In genomic region chr1:11731719-11732283, GRCh38 we compare ENCODE assay signal across 9 cellular contexts. TPM values are rescaled to one million over a fixed set of nuclear protein-coding genes. Genes with fewer than 3 reads are reported as not detected.
DNase-seq lines count a peak whose midpoint lies in the region; ATAC-seq and TF ChIP-seq lines count a peak whose summit lies in the region.
"Had no signal": no experiment of that assay in that cellular context is flagged by ENCODE, and none has a peak within 500 bp of the region (broad histone marks: within the 10 kb centered on the region; RNA-seq: fewer than 3 reads in every experiment).

No MANE protein-coding gene starts in this region.

- peak overlapping the region; percentile 33 for H3K4me3 ChIP-seq in HUES64 (ENCODE audit: low read length)
- H3K4me3 ChIP-seq in heart left ventricle = peak overlapping the region in 10 of 12 donors; percentile 17 to 57 (median 42)
- peak overlapping the region; percentile 52 for H3K4me3 ChIP-seq in osteoblast (ENCODE audit: insufficient read depth, low read length)

- POLR2A ChIA-PET in activated naive CD8-positive, alpha-beta T cell treated with anti-CD3 and anti-CD28 coated beads, Interleukin-2, amount 10 ng/mL, durations not matched to agents 7 days and 5 days (lab: Charles Lee) = interaction anchor here (0.7 to 2.5 kb wide), 7 partner anchors 8 to 177 kb away, joined by 3 to 22 read pairs (median 12); partner anchors contain the start of genes FBXO2, FBXO44 and FBXO6

- H3K4me1 ChIP-seq in HUES64 (ENCODE audit: insufficient read depth, low read length) (peaks cover 23% of the 10 kb centered on the region), heart left ventricle (peaks cover 1 to 64% (median 29%) of the 10 kb centered on the region in 12 donors), osteoblast (ENCODE audit: insufficient read depth, low read length) (peaks cover 9% of the 10 kb centered on the region)

- no peaks in the 10 kb centered on the region for H3K79me2 ChIP-seq in osteoblast (ENCODE audit: insufficient read depth, low read length)

- H3K27ac ChIP-seq in HUES64 (ENCODE audit: low read depth, low read length) (no peak overlapping the region), heart left ventricle (peak overlapping the region; percentile 21 to 93 (median 68)), osteoblast (ENCODE audit: low read depth, low read length) (no peak overlapping the region)

- peak overlapping the region; percentile 99 for H3K27ac Mint-ChIP-seq in activated naive CD8-positive, alpha-beta T cell treated with anti-CD3 and anti-CD28 coated beads, Interleukin-2, amount 10 ng/mL, durations not matched to agents 7 days and 5 days

- H3K36me3 ChIP-seq in HUES64 (ENCODE audit: insufficient read depth, low read length) (no peaks in the 10 kb centered on the region), heart left ventricle (no peaks in the 10 kb centered on the region), osteoblast (ENCODE audit: insufficient read depth, low read length) (no peaks in the 10 kb centered on the region)

- H3K27me3 ChIP-seq in HUES64 (ENCODE audit: insufficient read depth, low read length) (no peaks in the 10 kb centered on the region), heart left ventricle (no peaks in the 10 kb centered on the region), osteoblast (ENCODE audit: insufficient read depth, low read length) (no peaks in the 10 kb centered on the region)

- no peak overlapping the region for H3K9ac ChIP-seq in HUES64 (ENCODE audit: low read depth, low read length)

- intact Hi-C loops in heart left ventricle (cut with DNase I) = loop anchor here in 3 of 10 donors (10.0 kb wide), 2 partner anchors 53 to 73 kb away; partner anchors contain the start of genes CLCN6 (in 2 of the 3) and MTHFR (in 2 of the 3)

- no peaks in the 10 kb centered on the region for H3K9me3 ChIP-seq in HUES64 (ENCODE audit: insufficient read depth, low read depth, low read length)
- no peaks in the 10 kb centered on the region for H3K9me3 ChIP-seq in heart left ventricle
- no peaks in the 10 kb centered on the region for H3K9me3 ChIP-seq in osteoblast (ENCODE audit: low read depth, low read length)

- H4K20me1 ChIP-seq in osteoblast (ENCODE audit: insufficient read depth, low read length) = no peaks in the 10 kb centered on the region

- H2AFZ ChIP-seq in osteoblast (ENCODE audit: low read length) = peak overlapping the region; percentile 92

- H3K36me3 Mint-ChIP-seq in activated naive CD8-positive, alpha-beta T cell treated with anti-CD3 and anti-CD28 coated beads, Interleukin-2, amount 10 ng/mL, durations not matched to agents 7 days and 5 days = peaks cover 3% of the 10 kb centered on the region

- TF ChIP-seq CTCF in heart left ventricle (IDR thresholded peaks at IDR 0.05) (no peak), osteoblast (IDR thresholded peaks at IDR 0.05; ENCODE audit: extremely low read depth, low read depth, low read length) (no peak)

- H3K4me3 Mint-ChIP-seq in activated naive CD8-positive, alpha-beta T cell treated with anti-CD3 and anti-CD28 coated beads, Interleukin-2, amount 10 ng/mL, durations not matched to agents 7 days and 5 days = peak overlapping the region; percentile 95

- peak overlapping the region; percentile 73 for H3K4me2 ChIP-seq in osteoblast (ENCODE audit: insufficient read depth, low read length)

- no peaks in the 10 kb centered on the region for H3K27me3 Mint-ChIP-seq in activated naive CD8-positive, alpha-beta T cell treated with anti-CD3 and anti-CD28 coated beads, Interleukin-2, amount 10 ng/mL, durations not matched to agents 7 days and 5 days

- peaks cover 43% of the 10 kb centered on the region for H3K4me1 Mint-ChIP-seq in activated naive CD8-positive, alpha-beta T cell treated with anti-CD3 and anti-CD28 coated beads, Interleukin-2, amount 10 ng/mL, durations not matched to agents 7 days and 5 days

- DNase-seq in AG08396 (ENCODE audit: low spot score) (peak; percentile 87), heart left ventricle (peak; percentile 73 to 87 (median 86)), osteoblast (ENCODE audit: insufficient read length, low spot score, missing footprints) (peak; percentile 88)
- DNase-seq in activated naive CD8-positive, alpha-beta T cell treated with anti-CD3 and anti-CD28 coated beads, Interleukin-2, amount 10 ng/mL, durations not matched to agents 7 days and 5 days = peak; percentile 52

- ATAC-seq in activated naive CD8-positive, alpha-beta T cell treated with anti-CD3 and anti-CD28 coated beads, Interleukin-2, amount 10 ng/mL, durations not matched to agents 7 days and 5 days (ENCODE audit: low read depth) = peak; percentile 33
- ATAC-seq in heart left ventricle (peak; percentile 23 to 73 (median 67)), HG03097 (IDR thresholded peaks at IDR 0.05; ENCODE audit: low FRiP score, unreplicated experiment) (no peak), HG03432 (IDR thresholded peaks at IDR 0.05; ENCODE audit: unreplicated experiment) (no peak), GM21528 (IDR thresholded peaks at IDR 0.05; ENCODE audit: low FRiP score, unreplicated experiment) (no peak)

- no peaks in the 10 kb centered on the region for H3K9me3 Mint-ChIP-seq in activated naive CD8-positive, alpha-beta T cell treated with anti-CD3 and anti-CD28 coated beads, Interleukin-2, amount 10 ng/mL, durations not matched to agents 7 days and 5 days

- 30% methylated on average over 16 of the region's 17 CpGs for WGBS in HUES64
- WGBS in heart left ventricle, 4 donors = 18 to 39% (median 26%) methylated on average over 16 to 17 of the region's 17 CpGs

- TF ChIP-seq POLR2A in heart left ventricle (IDR thresholded peaks at IDR 0.05) = no peak

RNA-seq across cellular contexts. Expression of gene AGTRAP, which starts 4.1 kb away (rescaled TPM):
- 43.9 TPM for polyA plus RNA-seq in HUES64 (2013, experiment 1 of 2)
- 50.5 TPM for polyA plus RNA-seq in HUES64 (2013, experiment 2 of 2)
- total RNA-seq in activated naive CD8-positive, alpha-beta T cell treated with anti-CD3 and anti-CD28 coated beads, Interleukin-2, amount 10 ng/mL, durations not matched to agents 7 days and 5 days = 10 to 100 TPM; 53.8 to 56.4 TPM
- 10 to 100 TPM; 11.8 to 36.7 (median 24.5) TPM for total RNA-seq in heart left ventricle
- 100 to 1,000 TPM in 1 of 2 donors, 10 to 100 TPM in 1; 18.2 to 134 TPM for polyA plus RNA-seq in heart left ventricle
- total RNA-seq in osteoblast = 47.7 and 56.5 TPM in 2 replicates

RNA-seq across cellular contexts. Expression of gene C1orf167, which starts 30.2 kb away (rescaled TPM):
- 0.85 TPM for polyA plus RNA-seq in HUES64 (2013, experiment 1 of 2)
- polyA plus RNA-seq in HUES64 (2013, experiment 2 of 2) = 0.76 TPM
- not detected for total RNA-seq in activated naive CD8-positive, alpha-beta T cell treated with anti-CD3 and anti-CD28 coated beads, Interleukin-2, amount 10 ng/mL, durations not matched to agents 7 days and 5 days
- 1 to 10 TPM; 1.5 to 7.6 (median 3.1) TPM for total RNA-seq in heart left ventricle
- polyA plus RNA-seq in heart left ventricle = 1 to 10 TPM; 4.1 to 4.9 TPM
- total RNA-seq in osteoblast = under 0.01 TPM in 1 of 2 replicates, not detected in the other
- total RNA-seq: glomerular endothelial cell had no signal

RNA-seq across cellular contexts. Expression of gene DRAXIN, which starts 40.3 kb away (rescaled TPM):
- 20.7 TPM for polyA plus RNA-seq in HUES64 (2013, experiment 1 of 2)
- polyA plus RNA-seq in HUES64 (2013, experiment 2 of 2) = 19.1 TPM
- total RNA-seq in activated naive CD8-positive, alpha-beta T cell treated with anti-CD3 and anti-CD28 coated beads, Interleukin-2, amount 10 ng/mL, durations not matched to agents 7 days and 5 days = 1 to 10 TPM; 3.5 to 4.1 TPM
- under 1 TPM in 5 of 9 donors, not detected in 4; 0.09 to 0.29 (median 0.12) TPM for total RNA-seq in heart left ventricle
- under 1 TPM; 0.03 to 0.04 TPM for polyA plus RNA-seq in heart left ventricle
- total RNA-seq in osteoblast = under 0.01 TPM in 2 replicates

RNA-seq across cellular contexts. Expression of gene MAD2L2, which starts 50.9 kb away (rescaled TPM):
- polyA plus RNA-seq in HUES64 (2013, experiment 1 of 2) = 213 TPM
- 198 TPM for polyA plus RNA-seq in HUES64 (2013, experiment 2 of 2)
- total RNA-seq in activated naive CD8-positive, alpha-beta T cell treated with anti-CD3 and anti-CD28 coated beads, Interleukin-2, amount 10 ng/mL, durations not matched to agents 7 days and 5 days = 100 to 1,000 TPM in 1 of 2 experiments, 10 to 100 TPM in 1; 95.4 to 103 TPM
- total RNA-seq in heart left ventricle = 10 to 100 TPM; 15.9 to 47.1 (median 18.5) TPM
- 10 to 100 TPM; 17.2 to 54.2 TPM for polyA plus RNA-seq in heart left ventricle
- 20.6 and 22.7 TPM in 2 replicates for total RNA-seq in osteoblast

Comparison
In these comparisons a context has a peak if more than half of its experiments do, and no peak if none do; other contexts are left out.
1. H3K27ac ChIP-seq: peak in heart left ventricle (12 of 12); none in HUES64 (single experiment) and osteoblast (single experiment).
2. ATAC-seq: peak in activated naive CD8-positive, alpha-beta T cell treated with anti-CD3 and anti-CD28 coated beads, Interleukin-2, amount 10 ng/mL, durations not matched to agents 7 days and 5 days (single experiment) and heart left ventricle (4 of 4); none in HG03097 (single experiment), HG03432 (single experiment) and GM21528 (single experiment).
3. Peak in every context shown above with its lines, with median percentiles within 50 percentile points of each other: DNase-seq and H3K4me3 ChIP-seq.